ENCODE assay signal across 10 cellular contexts in genomic region chr1:40825430-40825778, GRCh38. TPM values are rescaled to one million over a fixed set of nuclear protein-coding genes. Genes with fewer than 3 reads are reported as not detected.
A peak's percentile ranks its signal among the peaks of the same experiment; 100 is the strongest.
DNase-seq lines count a peak whose midpoint lies in the region; ATAC-seq and TF ChIP-seq lines count a peak whose summit lies in the region.
"Had no signal": no experiment of that assay in that cellular context is flagged by ENCODE, and none has a peak within 500 bp of the region (broad histone marks: within the 10 kb centered on the region; RNA-seq: fewer than 3 reads in every experiment).

No MANE protein-coding gene starts in this region.

- 80% methylated on average over 3 of the region's 3 CpGs for WGBS in mesenchymal stem cell

- H2BK15ac ChIP-seq in mesenchymal stem cell (ENCODE audit: low read depth, poor library complexity, severe bottlenecking): peak overlapping the region; percentile 55

- H2BK5ac ChIP-seq in mesenchymal stem cell (ENCODE audit: low read depth, low read length, poor library complexity, severe bottlenecking): no peak overlapping the region

- H3K79me2 ChIP-seq in DND-41 (ENCODE audit: insufficient read depth, low read length) (no peaks in the 10 kb centered on the region), OCI-LY3 (ENCODE audit: low read length) (no peaks in the 10 kb centered on the region)

- no peak overlapping the region for H4K91ac ChIP-seq in mesenchymal stem cell (ENCODE audit: low read length)

- H3K4me1 ChIP-seq in DND-41 (ENCODE audit: insufficient read depth, low read length) (no peaks in the 10 kb centered on the region), OCI-LY3 (ENCODE audit: low read length) (peaks cover 17% of the 10 kb centered on the region), mesenchymal stem cell (ENCODE audit: control insufficient read depth, insufficient read depth, low read depth, low read length) (peaks cover 29% of the 10 kb centered on the region)

- H3K9me3 ChIP-seq in DND-41 (ENCODE audit: insufficient read depth, low read length, severe bottlenecking): no peaks in the 10 kb centered on the region
- H3K9me3 ChIP-seq in OCI-LY3 (ENCODE audit: insufficient read depth, low read length): no peaks in the 10 kb centered on the region
- H3K9me3 ChIP-seq in mesenchymal stem cell (ENCODE audit: control insufficient read depth, low read length): no peaks in the 10 kb centered on the region
- no peaks in the 10 kb centered on the region for H3K9me3 ChIP-seq in CD4-positive, alpha-beta T cell (ENCODE audit: control insufficient read depth, low read length)

- H3K18ac ChIP-seq in mesenchymal stem cell (ENCODE audit: low read depth in 1 of 2, low read length in 2 of 2): peak overlapping the region; percentile 16 to 79

- H3K79me1 ChIP-seq in mesenchymal stem cell (replicated peaks; ENCODE audit: low read length, poor library complexity, severe bottlenecking): no peaks in the 10 kb centered on the region

- no peaks in the 10 kb centered on the region for H3K36me3 Mint-ChIP-seq in CD4-positive, alpha-beta T cell (ENCODE audit: low read depth)

- H3K14ac ChIP-seq in mesenchymal stem cell (ENCODE audit: low read length in 2 of 2): no peak overlapping the region

- H2BK12ac ChIP-seq in mesenchymal stem cell (ENCODE audit: low read length in 2 of 2): no peak overlapping the region

- no peak overlapping the region for H3K4me3 Mint-ChIP-seq in CD4-positive, alpha-beta T cell

- no peak overlapping the region for H3K27ac Mint-ChIP-seq in CD4-positive, alpha-beta T cell

- intact Hi-C loops in CD4-positive, alpha-beta T cell (cut with DNase I, micrococcal nuclease): no loop called here
- intact Hi-C loops in head of caudate nucleus (cut with DNase I): no loop called here

- H3K4me3 ChIP-seq in DND-41 (ENCODE audit: low read depth in 1 of 2, low read length in 2 of 2) (no peak overlapping the region), OCI-LY3 (ENCODE audit: low read length) (peak overlapping the region; percentile 49), mesenchymal stem cell (ENCODE audit: insufficient read depth in 1 of 2, low read depth in 1 of 2, low read length in 2 of 2) (no peak overlapping the region)

- POLR2A ChIA-PET in CD4-positive, alpha-beta T cell (lab: Charles Lee): no interaction called here

- H2AFZ ChIP-seq in DND-41 (ENCODE audit: low read depth, low read length) (no peak overlapping the region), OCI-LY3 (ENCODE audit: low read depth, low read length) (peak overlapping the region; percentile 82), mesenchymal stem cell (ENCODE audit: low read depth, low read length) (no peak overlapping the region)

- H3K27me3 Mint-ChIP-seq in CD4-positive, alpha-beta T cell: no peaks in the 10 kb centered on the region

- DNase-seq in DND-41 (no peak), mesenchymal stem cell (no peak), hepatic stellate cell (ENCODE audit: low spot score) (no peak), head of caudate nucleus (no peak)
- no peak for DNase-seq in CD4-positive, alpha-beta T cell
- DNase-seq: activated effector memory CD4-positive, alpha-beta T cell treated with anti-CD3 and anti-CD28 coated beads, Interleukin-2, amount 50 U/mL, for 16 hours; nucleus accumbens had no signal

- no peaks in the 10 kb centered on the region for H3K9me3 Mint-ChIP-seq in CD4-positive, alpha-beta T cell

- CTCF ChIA-PET in CD4-positive, alpha-beta T cell (lab: Charles Lee): no interaction called here

- H2BK120ac ChIP-seq in mesenchymal stem cell (ENCODE audit: low read depth, low read length): no peak overlapping the region

- no peak overlapping the region for H3K4ac ChIP-seq in mesenchymal stem cell (ENCODE audit: low read depth in 1 of 2, low read length in 2 of 2)

- no peak overlapping the region for H3K9ac ChIP-seq in DND-41 (ENCODE audit: low read depth, low read length)
- peak overlapping the region; percentile 47; the same call in 1 of the 2 replicates for H3K9ac ChIP-seq in OCI-LY3 (ENCODE audit: low read length)
- H3K9ac ChIP-seq in mesenchymal stem cell (ENCODE audit: low read length): no peak overlapping the region

- H3K36me3 ChIP-seq in DND-41 (ENCODE audit: insufficient read depth, low read length): no peaks in the 10 kb centered on the region
- no peaks in the 10 kb centered on the region for H3K36me3 ChIP-seq in OCI-LY3 (replicated peaks; ENCODE audit: low read depth, low read length)
- H3K36me3 ChIP-seq in mesenchymal stem cell (ENCODE audit: control insufficient read depth in 1 of 2, insufficient read depth in 2 of 2, low read depth in 1 of 2, low read length in 2 of 2): no peaks in the 10 kb centered on the region

- H3K27me3 ChIP-seq in DND-41 (ENCODE audit: insufficient read depth, low read length, poor library complexity) (no peaks in the 10 kb centered on the region), OCI-LY3 (ENCODE audit: low read depth, low read length) (no peaks in the 10 kb centered on the region), mesenchymal stem cell (ENCODE audit: control insufficient read depth in 1 of 2, insufficient read depth in 1 of 2, low read length in 2 of 2) (peaks cover 0 to 62% of the 10 kb centered on the region in 2 experiments)
- H3K27me3 ChIP-seq in CD4-positive, alpha-beta T cell (ENCODE audit: control insufficient read depth, insufficient read depth, low read length): no peaks in the 10 kb centered on the region

- no peak overlapping the region for H3K23ac ChIP-seq in mesenchymal stem cell (ENCODE audit: low read length in 2 of 2)

- ATAC-seq in DND-41 (ENCODE audit: insufficient read depth, low read depth) (peak; percentile 39; the same call in 1 of the 3 replicates), GM18520 (IDR thresholded peaks at IDR 0.05; ENCODE audit: unreplicated experiment) (no peak)
- ATAC-seq in CD4-positive, alpha-beta T cell (ENCODE audit: poor library complexity): no peak

- peak overlapping the region; percentile 30 for H2AK5ac ChIP-seq in mesenchymal stem cell (ENCODE audit: low read length, severe bottlenecking)

- H3K27ac ChIP-seq in DND-41 (ENCODE audit: low read length) (no peak overlapping the region), OCI-LY3 (ENCODE audit: low read length) (peak overlapping the region; percentile 29; the same call in 1 of the 2 replicates), mesenchymal stem cell (ENCODE audit: low read length, poor library complexity, severe bottlenecking) (peak overlapping the region; percentile 38)
- H3K27ac ChIP-seq in CD4-positive, alpha-beta T cell (ENCODE audit: low read depth, low read length): no peak overlapping the region

- H3K4me2 ChIP-seq in DND-41 (ENCODE audit: insufficient read depth, low read length): no peak overlapping the region
- H3K4me2 ChIP-seq in OCI-LY3 (ENCODE audit: low read length): peak overlapping the region; percentile 85
- H3K4me2 ChIP-seq in mesenchymal stem cell (ENCODE audit: low read length, poor library complexity, severe bottlenecking): no peak overlapping the region

- H4K20me1 ChIP-seq in DND-41 (ENCODE audit: insufficient read depth, low read length): no peaks in the 10 kb centered on the region
- H4K20me1 ChIP-seq in OCI-LY3 (ENCODE audit: insufficient read depth, low read length): no peaks in the 10 kb centered on the region

- peak overlapping the region; percentile 45 for H4K8ac ChIP-seq in mesenchymal stem cell (ENCODE audit: low read length)

- TF ChIP-seq POLR2A in GM19099 (IDR thresholded peaks at IDR 0.05; ENCODE audit: extremely low read depth, insufficient read length, low read depth): peak; percentile 26

- H3K4me1 Mint-ChIP-seq in CD4-positive, alpha-beta T cell (ENCODE audit: low read depth): peaks cover 18% of the 10 kb centered on the region

- TF ChIP-seq CTCF in DND-41 (IDR thresholded peaks at IDR 0.05; ENCODE audit: borderline replicate concordance, extremely low read depth, low read length, poor library complexity, severe bottlenecking) (no peak), OCI-LY3 (IDR thresholded peaks at IDR 0.05; ENCODE audit: low read depth, low read length) (no peak)
- no peak for TF ChIP-seq CTCF in CD4-positive, alpha-beta T cell (IDR thresholded peaks at IDR 0.05)

RNA-seq across cellular contexts. Expression of gene CITED4, which starts 36.8 kb away (rescaled TPM):
- polyA plus RNA-seq in mesenchymal stem cell (2013, experiment 1 of 2): 8.6 TPM
- 9.3 TPM for polyA plus RNA-seq in mesenchymal stem cell (2013, experiment 2 of 2)
- total RNA-seq in CD4-positive, alpha-beta T cell: 10 to 100 TPM; 51.6 to 52.0 TPM

RNA-seq across cellular contexts. Expression of gene KCNQ4, which starts 41.8 kb away (rescaled TPM):
- 0.10 TPM for polyA plus RNA-seq in mesenchymal stem cell (2013, experiment 1 of 2)
- 0.14 TPM for polyA plus RNA-seq in mesenchymal stem cell (2013, experiment 2 of 2)
- total RNA-seq in CD4-positive, alpha-beta T cell: under 1 TPM; 0.25 to 0.30 TPM

Comparison
In these comparisons a context has a peak if more than half of its experiments do, and no peak if none do; other contexts are left out.
1. H3K27ac ChIP-seq: peak in OCI-LY3 (single experiment) and mesenchymal stem cell (single experiment); none in DND-41 (single experiment) and CD4-positive, alpha-beta T cell (single experiment).